ENCODE assay signal across 16 cellular contexts in genomic region chr5:168844566-168845296, GRCh38.
DNase-seq lines count a peak whose midpoint lies in the region; FAIRE-seq and TF ChIP-seq lines count a peak whose summit lies in the region.
"Had no signal": no experiment of that assay in that cellular context is flagged by ENCODE, and none has a peak within 500 bp of the region (broad histone marks: within the 10 kb centered on the region; RNA-seq: fewer than 3 reads in every experiment).

No MANE protein-coding gene starts in this region.

- H3K9me3 ChIP-seq in astrocyte (ENCODE audit: insufficient read depth, low read depth, low read length), result no peaks in the 10 kb centered on the region
- H3K9me3 ChIP-seq in hepatocyte (ENCODE audit: low read depth), result no peaks in the 10 kb centered on the region
- no peaks in the 10 kb centered on the region for H3K9me3 ChIP-seq in Karpas-422 (ENCODE audit: low read length)
- H3K9me3 ChIP-seq: SJSA1 had no signal

- CTCF ChIA-PET in HEK293T (lab: Yijun Ruan, JAX), result interaction anchor here (0.7 kb wide), 1 partner anchor 71 kb away, joined by 6 read pairs; no protein-coding TSS in a partner anchor

- peaks cover 28% of the 10 kb centered on the region for H3K27me3 Mint-ChIP-seq in astrocyte (ENCODE audit: low read depth, unreplicated experiment)

- H3K4me1 ChIP-seq in astrocyte (ENCODE audit: insufficient read depth, low read length) (no peaks in the 10 kb centered on the region), hepatocyte (ENCODE audit: insufficient read depth) (no peaks in the 10 kb centered on the region), Karpas-422 (ENCODE audit: low read length) (no peaks in the 10 kb centered on the region)
- H3K4me1 ChIP-seq: SJSA1 had no signal

- H3K79me2 ChIP-seq in astrocyte (ENCODE audit: insufficient read depth, low read length), result no peaks in the 10 kb centered on the region
- H3K79me2 ChIP-seq in hepatocyte, result no peaks in the 10 kb centered on the region
- no peaks in the 10 kb centered on the region for H3K79me2 ChIP-seq in Karpas-422 (ENCODE audit: low read length)

- no peak overlapping the region for H3K27ac Mint-ChIP-seq in astrocyte (ENCODE audit: unreplicated experiment)
- H3K27ac Mint-ChIP-seq: CD8-positive, alpha-beta T cell; IgD-negative memory B cell had no signal

- POLR2A ChIA-PET in HEK293T (lab: Yijun Ruan, JAX), result no interaction called here

- H3K9me2 ChIP-seq in hepatocyte (replicated peaks; ENCODE audit: insufficient read depth), result no peaks in the 10 kb centered on the region
- H3K9me2 ChIP-seq in Karpas-422 (replicated peaks; ENCODE audit: insufficient read depth, low read length), result no peaks in the 10 kb centered on the region

- H3K4me3 ChIP-seq in astrocyte (ENCODE audit: insufficient read depth, low read depth, low read length) (no peak overlapping the region), hepatocyte (no peak overlapping the region), Karpas-422 (ENCODE audit: low read length) (no peak overlapping the region)
- H3K4me3 ChIP-seq: SJSA1 had no signal

- H3K9me3 Mint-ChIP-seq in astrocyte (ENCODE audit: unreplicated experiment), result no peaks in the 10 kb centered on the region
- H3K9me3 Mint-ChIP-seq: CD8-positive, alpha-beta T cell had no signal

- 81% methylated on average over 27 of the region's 27 CpGs for WGBS in hepatocyte (ENCODE audit: low lambda C conversion rate, missing lambda C conversion rate)

- H3K9ac ChIP-seq in astrocyte (ENCODE audit: low read length), result no peak overlapping the region
- H3K9ac ChIP-seq in Karpas-422 (ENCODE audit: low read length), result no peak overlapping the region

- H3K27ac ChIP-seq in astrocyte (ENCODE audit: low read depth, low read length) (no peak overlapping the region), hepatocyte (no peak overlapping the region), Karpas-422 (ENCODE audit: low read length) (no peak overlapping the region)
- H3K27ac ChIP-seq: SJSA1 had no signal

- no peaks in the 10 kb centered on the region for H4K20me1 ChIP-seq in astrocyte (ENCODE audit: insufficient read depth, low read length)
- H4K20me1 ChIP-seq in hepatocyte (ENCODE audit: insufficient read depth, poor library complexity, severe bottlenecking), result no peaks in the 10 kb centered on the region
- H4K20me1 ChIP-seq in Karpas-422 (ENCODE audit: insufficient read depth, low read depth, low read length), result no peaks in the 10 kb centered on the region

- H3K27me3 ChIP-seq in astrocyte (ENCODE audit: insufficient read depth, low read length), result peaks cover 23% of the 10 kb centered on the region
- H3K27me3 ChIP-seq in hepatocyte, result no peaks in the 10 kb centered on the region
- no peaks in the 10 kb centered on the region; the same call in 1 of the 2 replicates for H3K27me3 ChIP-seq in Karpas-422 (ENCODE audit: low read length)
- H3K27me3 ChIP-seq: SJSA1 had no signal

- H2AFZ ChIP-seq in astrocyte (ENCODE audit: low read depth, low read length), result no peak overlapping the region
- H2AFZ ChIP-seq in hepatocyte, result no peak overlapping the region
- no peak overlapping the region for H2AFZ ChIP-seq in Karpas-422 (ENCODE audit: low read length)

- H3K4me3 Mint-ChIP-seq in astrocyte (ENCODE audit: unreplicated experiment), result no peak overlapping the region
- H3K4me3 Mint-ChIP-seq: CD8-positive, alpha-beta T cell; IgD-negative memory B cell had no signal

- peak; percentile 22 for DNase-seq in HEK293T (ENCODE audit: extremely low spot score)
- no peak for DNase-seq in astrocyte (ENCODE audit: low read depth)
- DNase-seq in hepatocyte (ENCODE audit: low spot score), result no peak
- DNase-seq in retina, result peak; percentile 86
- DNase-seq in NOMO-1 treated with DMSO at 0.1 percent for 48 hours (lab: John Stamatoyannopoulos, UW; ENCODE audit: unreplicated experiment), result no peak
- DNase-seq in NCI-H748 (lab: John Stamatoyannopoulos, UW; ENCODE audit: unreplicated experiment), result no peak
- no peak for DNase-seq in Karpas-422
- DNase-seq: CD8-positive, alpha-beta T cell; MV-4-11; NCI-H1417 treated with DMSO at 0.1 percent for 48 hours; NCI-H2029; OCI-M1; RPMI8226 had no signal

- no peaks in the 10 kb centered on the region for H3K4me1 Mint-ChIP-seq in astrocyte (ENCODE audit: low read depth, unreplicated experiment)
- H3K4me1 Mint-ChIP-seq: IgD-negative memory B cell had no signal

- FAIRE-seq in astrocyte (lab: Jason Lieb, UNC), result no peak
- FAIRE-seq: D721Med had no signal

- H3K36me3 ChIP-seq in astrocyte (ENCODE audit: insufficient read depth, low read length) (no peaks in the 10 kb centered on the region), hepatocyte (replicated peaks; ENCODE audit: insufficient read depth, low read depth) (no peaks in the 10 kb centered on the region), Karpas-422 (ENCODE audit: insufficient read depth, low read length) (no peaks in the 10 kb centered on the region)

- H3K4me2 ChIP-seq in astrocyte (ENCODE audit: low read length) (peak overlapping the region; percentile 19), hepatocyte (peak overlapping the region; percentile 36), Karpas-422 (ENCODE audit: low read depth, low read length, poor library complexity, severe bottlenecking) (no peak overlapping the region)

- H3K36me3 Mint-ChIP-seq in astrocyte (ENCODE audit: low read depth, unreplicated experiment), result peaks cover 3% of the 10 kb centered on the region
- H3K36me3 Mint-ChIP-seq: CD8-positive, alpha-beta T cell; IgD-negative memory B cell had no signal

- no peak for TF ChIP-seq CTCF in astrocyte (IDR thresholded peaks at IDR 0.05; ENCODE audit: insufficient read depth, low read depth, low read length)
- no peak for TF ChIP-seq CTCF in hepatocyte (IDR thresholded peaks at IDR 0.05; ENCODE audit: poor library complexity)

TF ChIP-seq in HEK293T, 16 proteins besides CTCF, POLR2A, EP300 and RAD21:
- no peak for TF ChIP-seq ARNT (IDR thresholded peaks at IDR 0.05)
- TF ChIP-seq HDGF (IDR thresholded peaks at IDR 0.05; ENCODE audit: borderline replicate concordance), result no peak
- TF ChIP-seq CTBP1 (IDR thresholded peaks at IDR 0.05; ENCODE audit: borderline replicate concordance), result no peak
- TF ChIP-seq LEF1 (IDR thresholded peaks at IDR 0.05; ENCODE audit: borderline replicate concordance), result no peak
- TF ChIP-seq BHLHE40 (IDR thresholded peaks at IDR 0.05; ENCODE audit: borderline replicate concordance), result no peak
- TF ChIP-seq FOXM1 (IDR thresholded peaks at IDR 0.05; ENCODE audit: borderline replicate concordance), result no peak
- TF ChIP-seq L3MBTL2 (conservative IDR thresholded peaks at IDR 0.05), result no peak
- peak; percentile 44 for TF ChIP-seq ZNF384 (IDR thresholded peaks at IDR 0.05)
- TF ChIP-seq SP1 (IDR thresholded peaks at IDR 0.05), result no peak
- TF ChIP-seq FOXK2 (IDR thresholded peaks at IDR 0.05), result no peak
- TF ChIP-seq PKNOX1 (IDR thresholded peaks at IDR 0.05), result peak; percentile 71

Comparison
In these comparisons a context has a peak if more than half of its experiments do, and no peak if none do; other contexts are left out.
1. DNase-seq: peak in HEK293T (single experiment) and retina (single experiment); none in astrocyte (single experiment), hepatocyte (single experiment), NOMO-1 treated with DMSO at 0.1 percent for 48 hours (single experiment), NCI-H748 (single experiment) and Karpas-422 (single experiment).